Comparison of ENCODE assay signal across 13 cellular contexts in genomic region chr6:7201444-7201731, GRCh38.
DNase-seq lines count a peak whose midpoint lies in the region; ATAC-seq and TF ChIP-seq lines count a peak whose summit lies in the region.
"Had no signal": no experiment of that assay in that cellular context is flagged by ENCODE, and none has a peak within 500 bp of the region (broad histone marks: within the 10 kb centered on the region; RNA-seq: fewer than 3 reads in every experiment).

No MANE protein-coding gene starts in this region.

- peaks cover 12% of the 10 kb centered on the region for H3K36me3 ChIP-seq in CD8-positive, alpha-beta memory T cell (ENCODE audit: insufficient read depth, low read length)
- peaks cover 32% of the 10 kb centered on the region for H3K36me3 ChIP-seq in PC-3 (ENCODE audit: low read depth, low read length)

- H3K4me1 Mint-ChIP-seq in CD8-positive, alpha-beta memory T cell = peaks cover 1 to 33% (median 11%) of the 10 kb centered on the region in 3 donors

- ATAC-seq in PC-3 (no peak), esophagus mucosa (peak; percentile 39), HG03442 (IDR thresholded peaks at IDR 0.05; ENCODE audit: unreplicated experiment) (no peak), HG03045 (IDR thresholded peaks at IDR 0.05; ENCODE audit: unreplicated experiment) (no peak)

- H3F3A ChIP-seq in PC-3 (ENCODE audit: low read length, unreplicated experiment) = no peaks in the 10 kb centered on the region

- H2AFZ ChIP-seq in PC-3 (ENCODE audit: low read length) = no peak overlapping the region
- H2AFZ ChIP-seq: parathyroid adenoma had no signal

- intact Hi-C loops in PC-3 (cut with micrococcal nuclease) = no loop called here

- H3K4me1 ChIP-seq in CD8-positive, alpha-beta memory T cell (ENCODE audit: insufficient read depth, low read length) = peaks cover 7% of the 10 kb centered on the region
- H3K4me1 ChIP-seq in PC-3 (ENCODE audit: insufficient read depth, low read length) = peaks cover 14% of the 10 kb centered on the region
- H3K4me1 ChIP-seq: parathyroid adenoma had no signal

- no peaks in the 10 kb centered on the region for H3K9me3 Mint-ChIP-seq in CD8-positive, alpha-beta memory T cell
- H3K9me3 Mint-ChIP-seq: activated CD4-positive, alpha-beta T cell treated with anti-CD3 and anti-CD28 coated beads, Interleukin-2, amount 10 ng/mL, durations not matched to agents 7 days and 5 days had no signal

- H3K36me3 Mint-ChIP-seq in CD8-positive, alpha-beta memory T cell = peaks cover 0 to 76% (median 11%) of the 10 kb centered on the region in 3 donors

- no peaks in the 10 kb centered on the region for H3K27me3 ChIP-seq in CD8-positive, alpha-beta memory T cell (ENCODE audit: insufficient read depth, low read length, poor library complexity, severe bottlenecking)
- H3K27me3 ChIP-seq in PC-3 (ENCODE audit: low read length) = no peaks in the 10 kb centered on the region

- H3K27ac Mint-ChIP-seq in CD8-positive, alpha-beta memory T cell = no peak overlapping the region
- H3K27ac Mint-ChIP-seq: activated CD4-positive, alpha-beta T cell treated with anti-CD3 and anti-CD28 coated beads, Interleukin-2, amount 10 ng/mL, durations not matched to agents 7 days and 5 days had no signal

- no peak for DNase-seq in CD8-positive, alpha-beta memory T cell
- DNase-seq in PC-3 = no peak
- no peak for DNase-seq in foreskin melanocyte
- DNase-seq in NCI-H2196 treated with DMSO at 0.1 percent for 48 hours (lab: John Stamatoyannopoulos, UW; ENCODE audit: unreplicated experiment) = no peak
- DNase-seq: activated CD4-positive, alpha-beta T cell treated with anti-CD3 and anti-CD28 coated beads, Interleukin-2, amount 10 ng/mL, durations not matched to agents 7 days and 5 days; CD4-positive, CD25-positive, alpha-beta regulatory T cell; NCI-H524; T-helper 2 cell had no signal

- H3K4me3 ChIP-seq in CD8-positive, alpha-beta memory T cell (ENCODE audit: low read length) = no peak overlapping the region
- no peak overlapping the region for H3K4me3 ChIP-seq in PC-3 (ENCODE audit: low read length)
- H3K4me3 ChIP-seq in skin epidermis = no peak overlapping the region

- no peaks in the 10 kb centered on the region for H3K9me3 ChIP-seq in CD8-positive, alpha-beta memory T cell (ENCODE audit: low read length)
- H3K9me3 ChIP-seq in PC-3 (ENCODE audit: low read length) = no peaks in the 10 kb centered on the region

- no peaks in the 10 kb centered on the region for H3K27me3 Mint-ChIP-seq in CD8-positive, alpha-beta memory T cell
- H3K27me3 Mint-ChIP-seq: activated CD4-positive, alpha-beta T cell treated with anti-CD3 and anti-CD28 coated beads, Interleukin-2, amount 10 ng/mL, durations not matched to agents 7 days and 5 days; CD4-positive, CD25-positive, alpha-beta regulatory T cell had no signal

- CTCF ChIA-PET in CD8-positive, alpha-beta memory T cell (lab: Charles Lee) = no interaction called here
- CTCF ChIA-PET in PC-3 (lab: Charles Lee) = no interaction called here

- peak overlapping the region; percentile 33; the same call in 1 of the 2 replicates for H3K4me2 ChIP-seq in PC-3 (ENCODE audit: low read length)

- no peak overlapping the region for H3K9ac ChIP-seq in PC-3 (ENCODE audit: low read length)
- H3K9ac ChIP-seq: parathyroid adenoma had no signal

- no TSS peak for BruUV-seq in PC-3 (replicated peaks; lab: Mats Ljungman, UMichigan)

- peak overlapping the region; percentile 70 for H3K27ac ChIP-seq in CD8-positive, alpha-beta memory T cell (ENCODE audit: low read depth, low read length)
- H3K27ac ChIP-seq in PC-3 (ENCODE audit: low read length) (no peak overlapping the region), skin epidermis (peak overlapping the region in 20 of 21 experiments; percentile 3 to 87 (median 74))
- H3K27ac ChIP-seq: parathyroid adenoma had no signal

- POLR2A ChIA-PET in CD8-positive, alpha-beta memory T cell (lab: Charles Lee) = no interaction called here
- POLR2A ChIA-PET in PC-3 (lab: Charles Lee; ENCODE audit: unreplicated experiment) = no interaction called here

- H3K4me3 Mint-ChIP-seq in CD8-positive, alpha-beta memory T cell = no peak overlapping the region
- H3K4me3 Mint-ChIP-seq: activated CD4-positive, alpha-beta T cell treated with anti-CD3 and anti-CD28 coated beads, Interleukin-2, amount 10 ng/mL, durations not matched to agents 7 days and 5 days; CD4-positive, CD25-positive, alpha-beta regulatory T cell had no signal

- no peak for TF ChIP-seq CTCF in PC-3 (conservative IDR thresholded peaks at IDR 0.05; ENCODE audit: low read depth, low read length)

- no peaks in the 10 kb centered on the region for H3K9me2 ChIP-seq in PC-3 (replicated peaks; ENCODE audit: low read length)

- peaks cover 8% of the 10 kb centered on the region; the same call in 1 of the 2 replicates for H3K79me2 ChIP-seq in PC-3 (ENCODE audit: low read length)

- H4K20me1 ChIP-seq in PC-3 (ENCODE audit: low read length) = no peaks in the 10 kb centered on the region
